Comparison of ENCODE assay signal across 8 cellular contexts in genomic region chrX:53422091-53422914, GRCh38.
A peak's percentile ranks its signal among the peaks of the same experiment; 100 is the strongest.
DNase-seq lines count a peak whose midpoint lies in the region; ATAC-seq and TF ChIP-seq lines count a peak whose summit lies in the region.

TSS of gene RIBC1 (plus strand) at chrX:53422873. CDS start at chrX:53426277, 3,404 bp downstream.
TSS of gene SMC1A (minus strand) at chrX:53422654. CDS start at chrX:53422600, 54 bp downstream.

- peak within 1 kb of the TSS; percentile 74 for H3K4me3 ChIP-seq in AG10803 (ENCODE audit: low read length)

- H3K4me1 Mint-ChIP-seq in central memory CD8-positive, alpha-beta T cell, result peaks cover 31% of the 10 kb centered on the region

- no peak for TF ChIP-seq CTCF in AG10803 (conservative IDR thresholded peaks at IDR 0.05; ENCODE audit: low read length)

- ATAC-seq in GM19035 (IDR thresholded peaks at IDR 0.05; ENCODE audit: unreplicated experiment) (peak; percentile 95), HG03342 (IDR thresholded peaks at IDR 0.05; ENCODE audit: unreplicated experiment) (peak; percentile 93)
- ATAC-seq in central memory CD8-positive, alpha-beta T cell (replicated peaks; ENCODE audit: extremely low read depth, poor library complexity, severe bottlenecking), result peak; percentile 82

- H3K27me3 Mint-ChIP-seq in central memory CD8-positive, alpha-beta T cell, result no peaks in the 10 kb centered on the region

- H3K9me3 Mint-ChIP-seq in central memory CD8-positive, alpha-beta T cell, result no peaks in the 10 kb centered on the region

- H3K36me3 Mint-ChIP-seq in central memory CD8-positive, alpha-beta T cell (ENCODE audit: insufficient read depth), result peaks cover 18% of the 10 kb centered on the region

- H3K27ac Mint-ChIP-seq in central memory CD8-positive, alpha-beta T cell (ENCODE audit: low read depth), result peak within 1 kb of the TSS; percentile 100

- H3K4me3 Mint-ChIP-seq in central memory CD8-positive, alpha-beta T cell, result peak within 1 kb of the TSS; percentile 92

- DNase-seq in AG10803 (ENCODE audit: low read depth) (peak; percentile 97), NCI-H345 treated with DMSO at 0.1 percent for 48 hours (lab: John Stamatoyannopoulos, UW; ENCODE audit: unreplicated experiment) (peak; percentile 86), inferior parietal cortex (ENCODE audit: extremely low spot score) (peak; percentile 88), smooth muscle cell of the brain vasculature (ENCODE audit: low read depth, low spot score) (peak; percentile 95)
- peak; percentile 84 for DNase-seq in activated CD4-positive, CD25-positive, alpha-beta regulatory T cell treated with anti-CD3 and anti-CD28 coated beads, Interleukin-2, amount 50 U/mL, for 16 hours (ENCODE audit: low read depth, low spot score)
- DNase-seq in central memory CD8-positive, alpha-beta T cell (ENCODE audit: low spot score in 2 of 2), result peak; percentile 84 to 95

Comparison
In these comparisons a context has a peak if more than half of its experiments do, and no peak if none do; other contexts are left out.
1. Peak in every context shown above with its lines: DNase-seq, ATAC-seq and H3K4me3 ChIP-seq.